In the genomic region with DNA sequence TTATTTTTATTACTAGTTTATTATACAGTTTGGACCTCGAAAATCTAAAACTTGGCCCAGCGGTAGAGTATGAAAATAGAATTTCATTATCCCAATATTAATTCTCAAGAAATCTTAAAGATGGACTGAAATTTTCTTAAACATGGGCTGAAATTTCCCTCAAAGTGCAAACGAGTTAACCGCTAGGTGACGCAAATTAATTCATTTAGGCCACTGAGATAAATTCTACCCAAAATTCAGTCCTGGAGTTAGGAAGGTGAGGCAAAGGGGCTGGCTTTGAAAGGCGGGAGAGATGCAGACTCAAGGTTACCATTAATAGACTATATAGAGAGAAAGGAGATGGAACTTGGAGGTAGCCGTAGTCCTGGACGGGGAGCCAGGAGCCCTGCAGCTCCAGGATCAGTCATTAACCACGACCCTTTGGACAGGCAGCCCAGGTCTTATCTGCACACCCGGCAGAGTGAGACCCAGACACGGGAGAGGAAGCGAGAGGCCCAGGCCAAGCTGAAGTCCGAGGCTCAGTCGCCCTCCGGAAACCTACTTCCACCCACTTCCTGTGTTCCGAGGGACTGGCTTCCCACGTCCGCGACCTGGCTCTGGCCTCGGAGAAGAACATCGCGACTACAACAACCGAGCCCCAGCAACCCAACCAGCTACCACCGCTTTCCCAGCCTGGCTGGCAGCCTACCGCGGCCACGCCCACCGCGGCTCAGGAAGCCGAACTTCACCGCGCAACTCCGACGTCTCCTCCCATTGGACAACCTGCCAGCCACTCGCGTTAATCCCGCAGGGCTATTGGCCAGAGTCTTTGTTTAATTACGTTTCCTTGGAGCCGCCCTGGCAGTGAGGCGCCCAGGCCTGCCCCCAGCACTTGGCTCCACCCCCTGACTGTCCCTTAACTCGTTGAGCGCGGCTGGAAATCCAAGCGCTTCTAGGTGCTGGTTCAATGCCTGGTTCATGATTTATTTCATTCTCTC, we compare ENCODE assay signal across 8 cellular contexts. TPM values are rescaled to one million over a fixed set of nuclear protein-coding genes. Genes with fewer than 3 reads are reported as not detected.
DNase-seq lines count a peak whose midpoint lies in the region; ATAC-seq and TF ChIP-seq lines count a peak whose summit lies in the region.

A gene with protein sequence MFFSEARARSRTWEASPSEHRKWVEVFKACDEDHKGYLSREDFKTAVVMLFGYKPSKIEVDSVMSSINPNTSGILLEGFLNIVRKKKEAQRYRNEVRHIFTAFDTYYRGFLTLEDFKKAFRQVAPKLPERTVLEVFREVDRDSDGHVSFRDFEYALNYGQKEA (minus strand): TSS at position 686 of the 977 bp plus-strand sequence. CDS start 70 bp downstream, at position 616.

- peak; percentile 100 for DNase-seq in EL
- DNase-seq in GOT3 (lab: John Stamatoyannopoulos, UW) = peak; percentile 82
- peak; percentile 96 for DNase-seq in RPMI8226
- peak; percentile 96 for DNase-seq in activated T-helper 2 cell treated with anti-CD3 and anti-CD28 coated beads, Interferon-gamma antibody, Interleukin-2, Interleukin-4, amounts not matched to agents 10 μg/mL and 5 μg/mL and 100 μg/mL, durations not matched to agents 14 hours and 24 hours and 36 hours (ENCODE audit: low spot score)
- DNase-seq in fibroblast of mammary gland (ENCODE audit: low read depth) = peak; percentile 98
- DNase-seq in naive thymus-derived CD8-positive, alpha-beta T cell = peak; percentile 85 to 98 (median 95)
- DNase-seq in stimulated activated naive CD4-positive, alpha-beta T cell (lab: John Stamatoyannopoulos, UW) = peak; percentile 91 to 97 (median 94)

- peak within 1 kb of the TSS; percentile 87 for H3K4me3 Mint-ChIP-seq in activated T-helper 2 cell treated with anti-CD3 and anti-CD28 coated beads, Interferon-gamma antibody, Interleukin-2, Interleukin-4, amounts not matched to agents 10 μg/mL and 5 μg/mL and 100 μg/mL, durations not matched to agents 14 hours and 24 hours and 36 hours (ENCODE audit: low read depth)
- peak within 1 kb of the TSS; percentile 81 to 98 (median 96) for H3K4me3 Mint-ChIP-seq in naive thymus-derived CD8-positive, alpha-beta T cell

- H3K27me3 Mint-ChIP-seq in activated T-helper 2 cell treated with anti-CD3 and anti-CD28 coated beads, Interferon-gamma antibody, Interleukin-2, Interleukin-4, amounts not matched to agents 10 μg/mL and 5 μg/mL and 100 μg/mL, durations not matched to agents 14 hours and 24 hours and 36 hours (ENCODE audit: low read depth) = no peaks in the 10 kb centered on the region
- no peaks in the 10 kb centered on the region for H3K27me3 Mint-ChIP-seq in naive thymus-derived CD8-positive, alpha-beta T cell

- H3K36me3 Mint-ChIP-seq in activated T-helper 2 cell treated with anti-CD3 and anti-CD28 coated beads, Interferon-gamma antibody, Interleukin-2, Interleukin-4, amounts not matched to agents 10 μg/mL and 5 μg/mL and 100 μg/mL, durations not matched to agents 14 hours and 24 hours and 36 hours (ENCODE audit: low read depth) = peaks cover 30% of the 10 kb centered on the region
- H3K36me3 Mint-ChIP-seq in naive thymus-derived CD8-positive, alpha-beta T cell = peaks cover 0 to 16% (median 6%) of the 10 kb centered on the region in 3 donors

- no peaks in the 10 kb centered on the region for H3K9me3 Mint-ChIP-seq in activated T-helper 2 cell treated with anti-CD3 and anti-CD28 coated beads, Interferon-gamma antibody, Interleukin-2, Interleukin-4, amounts not matched to agents 10 μg/mL and 5 μg/mL and 100 μg/mL, durations not matched to agents 14 hours and 24 hours and 36 hours
- H3K9me3 Mint-ChIP-seq in naive thymus-derived CD8-positive, alpha-beta T cell = no peaks in the 10 kb centered on the region

- TF ChIP-seq CTCF in LNCAP (IDR thresholded peaks at IDR 0.05) (peak; percentile 47), fibroblast of mammary gland (conservative IDR thresholded peaks at IDR 0.05; ENCODE audit: control insufficient read depth, insufficient read depth, low read depth, low read length) (peak; percentile 15)

- intact Hi-C loops in activated T-helper 2 cell treated with anti-CD3 and anti-CD28 coated beads, Interferon-gamma antibody, Interleukin-2, Interleukin-4, amounts not matched to agents 10 μg/mL and 5 μg/mL and 100 μg/mL, durations not matched to agents 14 hours and 24 hours and 36 hours (cut with micrococcal nuclease) = loop anchor here (1.0 to 10.0 kb wide), 8 partner anchors 9 to 1390 kb away; partner anchors contain the start of genes FOXN3, PSMC1, RPS6KA5 and ZC3H14

- ATAC-seq in naive thymus-derived CD8-positive, alpha-beta T cell = peak; percentile 82

- H3K4me1 Mint-ChIP-seq in activated T-helper 2 cell treated with anti-CD3 and anti-CD28 coated beads, Interferon-gamma antibody, Interleukin-2, Interleukin-4, amounts not matched to agents 10 μg/mL and 5 μg/mL and 100 μg/mL, durations not matched to agents 14 hours and 24 hours and 36 hours (ENCODE audit: low read depth) = peaks cover 43% of the 10 kb centered on the region
- H3K4me1 Mint-ChIP-seq in naive thymus-derived CD8-positive, alpha-beta T cell = peaks cover 14 to 47% (median 41%) of the 10 kb centered on the region in 4 donors

- peak within 1 kb of the TSS; percentile 81 for H3K27ac Mint-ChIP-seq in activated T-helper 2 cell treated with anti-CD3 and anti-CD28 coated beads, Interferon-gamma antibody, Interleukin-2, Interleukin-4, amounts not matched to agents 10 μg/mL and 5 μg/mL and 100 μg/mL, durations not matched to agents 14 hours and 24 hours and 36 hours
- peak within 1 kb of the TSS; percentile 92 to 99 (median 94) for H3K27ac Mint-ChIP-seq in naive thymus-derived CD8-positive, alpha-beta T cell

- POLR2A ChIA-PET in naive thymus-derived CD8-positive, alpha-beta T cell (lab: Charles Lee) = interaction anchor here (0.5 to 1.3 kb wide), 5 partner anchors 9 to 302 kb away, joined by 3 to 5 read pairs (median 3); partner anchors contain the start of gene PSMC1

- H3K4me3 ChIP-seq in fibroblast of mammary gland (ENCODE audit: control insufficient read depth, low read depth, low read length) = peak within 1 kb of the TSS; percentile 69

RNA-seq across cellular contexts. Expression of the gene that starts here (rescaled TPM):
- 7.1 and 9.0 TPM in 2 replicates for total RNA-seq in activated T-helper 2 cell treated with anti-CD3 and anti-CD28 coated beads, Interferon-gamma antibody, Interleukin-2, Interleukin-4, amounts not matched to agents 10 μg/mL and 5 μg/mL and 100 μg/mL, durations not matched to agents 14 hours and 24 hours and 36 hours
- total RNA-seq in naive thymus-derived CD8-positive, alpha-beta T cell = 1 to 10 TPM; 2.4 to 2.8 TPM
- polyA plus RNA-seq in naive thymus-derived CD8-positive, alpha-beta T cell = 1 to 10 TPM; 1.2 to 6.8 (median 2.7) TPM

Comparison
In these comparisons a context has a peak if more than half of its experiments do, and no peak if none do; other contexts are left out.
1. Peak in every context shown above with its lines: DNase-seq, ATAC-seq and H3K4me3 ChIP-seq.